ENCODE assay signal across 8 cellular contexts in the genomic region with DNA sequence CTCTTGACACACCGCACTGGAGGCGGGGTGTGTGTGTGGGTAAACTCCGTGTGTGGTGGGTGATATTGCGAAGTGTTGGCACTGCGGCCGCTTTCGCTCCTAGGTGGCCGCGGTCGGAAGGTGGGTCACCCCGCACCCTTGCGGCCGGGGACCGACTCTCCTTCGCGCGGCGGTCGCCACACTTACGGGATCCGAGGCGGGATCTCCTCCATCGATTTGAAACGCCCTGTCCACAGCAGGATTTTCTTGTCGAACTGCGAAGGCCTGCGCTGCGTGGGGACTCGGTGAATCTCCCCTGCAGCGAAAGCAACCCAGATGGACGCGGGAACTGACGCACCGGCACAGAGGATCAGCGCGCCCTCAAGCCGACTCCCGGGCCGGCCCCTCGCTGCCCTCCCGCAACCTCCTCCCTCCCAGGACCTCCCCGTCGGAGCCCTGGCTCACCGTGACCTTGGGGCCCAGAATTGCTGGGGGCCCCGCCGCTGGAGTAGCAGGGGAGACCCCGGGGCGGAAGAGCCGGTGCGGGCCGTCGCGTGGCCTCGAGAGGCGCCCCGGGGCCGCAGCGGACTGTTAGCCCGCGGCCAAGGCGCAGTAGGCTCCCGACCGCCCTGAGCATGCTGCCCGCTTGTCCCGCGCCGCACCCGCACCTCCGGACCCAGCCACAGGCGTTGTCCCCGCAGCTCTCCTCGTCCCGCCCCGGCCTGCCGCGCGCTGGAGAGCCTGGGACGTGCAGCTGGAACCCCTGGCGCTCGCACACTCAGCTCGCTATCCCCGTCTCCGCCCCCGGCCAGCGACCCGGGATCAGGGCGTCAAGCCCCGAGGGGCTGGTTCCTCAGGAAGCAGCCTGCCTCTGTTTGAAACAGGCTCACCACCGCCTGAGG. TPM values are rescaled to one million over a fixed set of nuclear protein-coding genes. Genes with fewer than 3 reads are reported as not detected.
DNase-seq lines count a peak whose midpoint lies in the region; TF ChIP-seq lines count a peak whose summit lies in the region.

A gene (minus strand): TSS at position 759 of the 881 bp plus-strand sequence. CDS start 143 bp downstream, at position 616.

- no peaks in the 10 kb centered on the region for H3K36me3 Mint-ChIP-seq in neural crest cell (ENCODE audit: low read depth)

- peak within 1 kb of the TSS; percentile 67 for H3K4me3 ChIP-seq in WI38 (ENCODE audit: low read depth, low read length)
- H3K4me3 ChIP-seq in fibroblast of villous mesenchyme (ENCODE audit: low read depth, low read length): peak within 1 kb of the TSS; percentile 60

- no peak within 1 kb of the TSS for H3K27ac Mint-ChIP-seq in neural crest cell (ENCODE audit: unreplicated experiment)

- peaks cover 52% of the 10 kb centered on the region for H3K27me3 Mint-ChIP-seq in neural crest cell (ENCODE audit: low read depth)

- H3K4me3 Mint-ChIP-seq in neural crest cell: peak within 1 kb of the TSS; percentile 81

- H3K9me3 Mint-ChIP-seq in neural crest cell: no peaks in the 10 kb centered on the region

- DNase-seq in DMS53 (lab: John Stamatoyannopoulos, UW) (peak; percentile 49), DMS53 treated with DMSO at 0.1 percent for 48 hours (lab: John Stamatoyannopoulos, UW; ENCODE audit: unreplicated experiment) (no peak), fibroblast of villous mesenchyme (ENCODE audit: low read depth) (peak; percentile 20), neural crest cell (ENCODE audit: low read depth, low spot score) (peak; percentile 57), NCI-H2107 (lab: John Stamatoyannopoulos, UW) (no peak), NCI-H1436 treated with DMSO at 0.1 percent for 48 hours (lab: John Stamatoyannopoulos, UW) (no peak), globus pallidus (ENCODE audit: low spot score) (no peak)

- H3K4me1 Mint-ChIP-seq in neural crest cell: peaks cover 11% of the 10 kb centered on the region

- TF ChIP-seq CTCF in WI38 (IDR thresholded peaks at IDR 0.05; ENCODE audit: low read depth, low read length) (no peak), fibroblast of villous mesenchyme (IDR thresholded peaks at IDR 0.05; ENCODE audit: insufficient read depth, low read depth, low read length) (no peak), neural crest cell (conservative IDR thresholded peaks at IDR 0.05) (no peak)

RNA-seq across cellular contexts. Expression of the gene that starts here (rescaled TPM):
- 3.9 and 10.3 TPM in 2 replicates for total RNA-seq in fibroblast of villous mesenchyme
- 1.9 and 2.5 TPM in 2 replicates for total RNA-seq in neural crest cell

Comparison
In these comparisons a context has a peak if more than half of its experiments do, and no peak if none do; other contexts are left out.
1. DNase-seq: peak in DMS53 (single experiment), fibroblast of villous mesenchyme (single experiment) and neural crest cell (single experiment); none in DMS53 treated with DMSO at 0.1 percent for 48 hours (single experiment), NCI-H2107 (single experiment), NCI-H1436 treated with DMSO at 0.1 percent for 48 hours (single experiment) and globus pallidus (single experiment).